Comparison of ENCODE assay signal across 8 cellular contexts in the genomic region with DNA sequence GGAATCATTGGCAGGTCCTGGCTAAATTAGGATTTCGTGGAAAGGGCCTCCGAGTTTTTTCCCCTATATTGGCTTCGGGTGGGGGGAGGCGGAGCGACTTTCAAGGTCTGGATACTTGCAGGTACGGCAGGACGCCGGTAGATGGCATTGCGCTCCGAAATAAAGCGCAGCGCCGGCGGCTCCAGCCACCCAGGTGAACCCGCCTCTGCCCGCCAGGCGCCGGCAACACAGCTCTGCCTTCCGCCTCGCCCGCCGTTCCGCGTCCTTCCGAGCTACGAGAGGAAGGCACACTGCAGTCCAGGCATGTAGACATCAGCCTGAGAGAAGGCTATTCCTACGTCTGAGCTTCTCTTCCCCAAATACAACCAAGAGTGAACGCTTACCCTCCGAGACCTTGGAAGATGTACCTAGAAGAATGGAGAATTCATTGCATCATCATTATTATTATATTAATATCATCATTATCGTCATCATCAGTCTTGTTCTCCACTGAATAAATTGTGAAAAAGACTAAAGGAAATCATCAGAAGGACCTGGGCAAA.
DNase-seq lines count a peak whose midpoint lies in the region; ATAC-seq and TF ChIP-seq lines count a peak whose summit lies in the region.

No MANE protein-coding gene starts in this region.

- H3K27me3 ChIP-seq in CD8-positive, alpha-beta memory T cell (ENCODE audit: insufficient read depth, low read length, poor library complexity, severe bottlenecking) = peaks cover 22% of the 10 kb centered on the region
- peaks cover 58% of the 10 kb centered on the region for H3K27me3 ChIP-seq in endodermal cell (ENCODE audit: control insufficient read depth, insufficient read depth, low read length, poor library complexity, severe bottlenecking)

- peak; percentile 98 for TF ChIP-seq CTCF in endodermal cell (conservative IDR thresholded peaks at IDR 0.05)
- peak; percentile 77 for TF ChIP-seq CTCF in mesothelial cell of epicardium (IDR thresholded peaks at IDR 0.05; ENCODE audit: unreplicated experiment)

- H3K9me3 ChIP-seq in CD8-positive, alpha-beta memory T cell (ENCODE audit: low read length) = no peaks in the 10 kb centered on the region
- no peaks in the 10 kb centered on the region for H3K9me3 ChIP-seq in endodermal cell (ENCODE audit: control insufficient read depth, low read length)

- ATAC-seq in GM19468 (IDR thresholded peaks at IDR 0.05; ENCODE audit: extremely low read depth, unreplicated experiment) = peak; percentile 95

- no peak overlapping the region for H3K9ac ChIP-seq in endodermal cell (ENCODE audit: extremely low read depth, low read length, poor library complexity, severe bottlenecking)

- 3 to 5% methylated on average over 3 to 28 of the region's 30 CpGs for WGBS in endodermal cell (ENCODE audit: insufficient coverage in 1 of 2, insufficient read length in 1 of 2), 2 experiments

- no peak overlapping the region for H3K4me3 ChIP-seq in CD8-positive, alpha-beta memory T cell (ENCODE audit: low read length)
- peak overlapping the region; percentile 82 for H3K4me3 ChIP-seq in endodermal cell (ENCODE audit: low read length)

- peaks cover 12% of the 10 kb centered on the region for H3K4me1 ChIP-seq in CD8-positive, alpha-beta memory T cell (ENCODE audit: insufficient read depth, low read length)
- H3K4me1 ChIP-seq in endodermal cell (ENCODE audit: control insufficient read depth, insufficient read depth, low read length) = peaks cover 5% of the 10 kb centered on the region

- no peak overlapping the region for H3K27ac ChIP-seq in CD8-positive, alpha-beta memory T cell (ENCODE audit: low read depth, low read length)
- H3K27ac ChIP-seq in endodermal cell (ENCODE audit: low read depth, low read length) = no peak overlapping the region

- H3K4me1 Mint-ChIP-seq in CD8-positive, alpha-beta memory T cell = peaks cover 16 to 32% (median 25%) of the 10 kb centered on the region in 3 donors
- H3K4me1 Mint-ChIP-seq in endodermal cell (peaks cover 38% of the 10 kb centered on the region), mesothelial cell of epicardium (peaks cover 60% of the 10 kb centered on the region)

- peaks cover 0 to 8% (median 3%) of the 10 kb centered on the region in 5 donors for H3K9me3 Mint-ChIP-seq in CD8-positive, alpha-beta memory T cell
- H3K9me3 Mint-ChIP-seq in endodermal cell = no peaks in the 10 kb centered on the region
- no peaks in the 10 kb centered on the region for H3K9me3 Mint-ChIP-seq in mesothelial cell of epicardium

- DNase-seq in CD8-positive, alpha-beta memory T cell = peak; percentile 25 to 53 (median 33)
- peak; percentile 91 for DNase-seq in HK-2 (ENCODE audit: unreplicated experiment)
- DNase-seq in NCI-H774 (lab: John Stamatoyannopoulos, UW) = peak; percentile 95
- DNase-seq in activated CD8-positive, alpha-beta memory T cell treated with anti-CD3 and anti-CD28 coated beads for 24 hours = peak; percentile 84
- peak; percentile 95 for DNase-seq in endodermal cell
- DNase-seq in mesothelial cell of epicardium (ENCODE audit: low spot score in 2 of 2, unreplicated experiment in 2 of 2) = peak; percentile 80 to 92
- DNase-seq in stimulated activated CD8-positive, alpha-beta memory T cell treated with anti-CD3 and anti-CD28 coated beads, Interleukin-15, amount 100 ng/mL, for 4 hours (ENCODE audit: low read depth in 2 of 2) = peak; percentile 19 to 33

- H3K36me3 Mint-ChIP-seq in CD8-positive, alpha-beta memory T cell = no peaks in the 10 kb centered on the region
- H3K36me3 Mint-ChIP-seq in endodermal cell (ENCODE audit: low read depth) (no peaks in the 10 kb centered on the region), mesothelial cell of epicardium (no peaks in the 10 kb centered on the region)

- CTCF ChIA-PET in CD8-positive, alpha-beta memory T cell (lab: Charles Lee) = interaction anchor here (1.0 to 1.1 kb wide), 2 partner anchors 8 to 9 kb away, joined by 3 to 5 read pairs; no protein-coding TSS in a partner anchor

- H3K27ac Mint-ChIP-seq in CD8-positive, alpha-beta memory T cell = no peak overlapping the region
- H3K27ac Mint-ChIP-seq in endodermal cell = no peak overlapping the region
- peak overlapping the region; percentile 83 for H3K27ac Mint-ChIP-seq in mesothelial cell of epicardium

- H3K36me3 ChIP-seq in CD8-positive, alpha-beta memory T cell (ENCODE audit: insufficient read depth, low read length) = no peaks in the 10 kb centered on the region
- H3K36me3 ChIP-seq in endodermal cell (ENCODE audit: control insufficient read depth, insufficient read depth, low read length) = no peaks in the 10 kb centered on the region

- H3K27me3 Mint-ChIP-seq in CD8-positive, alpha-beta memory T cell = peaks cover 35 to 68% of the 10 kb centered on the region in 2 donors
- H3K27me3 Mint-ChIP-seq in endodermal cell (ENCODE audit: insufficient read depth) (peaks cover 56% of the 10 kb centered on the region), mesothelial cell of epicardium (ENCODE audit: low read depth) (peaks cover 44% of the 10 kb centered on the region)

- H3K4me3 Mint-ChIP-seq in CD8-positive, alpha-beta memory T cell = peak overlapping the region in 1 of 7 donors; percentile 35
- H3K4me3 Mint-ChIP-seq in endodermal cell (peak overlapping the region; percentile 62), mesothelial cell of epicardium (peak overlapping the region; percentile 74)

- POLR2A ChIA-PET in CD8-positive, alpha-beta memory T cell (lab: Charles Lee) = no interaction called here

Comparison
In these comparisons a context has a peak if more than half of its experiments do, and no peak if none do; other contexts are left out.
1. DNase-seq: peak in every context shown above with its lines; median percentile 95 in NCI-H774; 95 in endodermal cell; 91 in HK-2; 86 in mesothelial cell of epicardium; 84 in activated CD8-positive, alpha-beta memory T cell treated with anti-CD3 and anti-CD28 coated beads for 24 hours; 33 in CD8-positive, alpha-beta memory T cell; 26 in stimulated activated CD8-positive, alpha-beta memory T cell treated with anti-CD3 and anti-CD28 coated beads, Interleukin-15, amount 100 ng/mL, for 4 hours.